ENCODE assay signal across 8 cellular contexts in genomic region chr12:64796205-64796845, GRCh38. TPM values are rescaled to one million over a fixed set of nuclear protein-coding genes. Genes with fewer than 3 reads are reported as not detected.
A peak's percentile ranks its signal among the peaks of the same experiment; 100 is the strongest.
DNase-seq lines count a peak whose midpoint lies in the region; ATAC-seq, FAIRE-seq and TF ChIP-seq lines count a peak whose summit lies in the region.

No MANE protein-coding gene starts in this region.

- no peaks in the 10 kb centered on the region for H3K9me3 ChIP-seq in T-helper 17 cell (ENCODE audit: control insufficient read depth, low read length, poor library complexity, severe bottlenecking)

- H3K36me3 Mint-ChIP-seq in T-helper 17 cell (ENCODE audit: low read depth), result peaks cover 13% of the 10 kb centered on the region

- H3K27ac Mint-ChIP-seq in T-helper 17 cell, result no peak overlapping the region

- H3K27me3 ChIP-seq in bronchial epithelial cell (ENCODE audit: control insufficient read depth, insufficient read depth, low read length), result no peaks in the 10 kb centered on the region

- H3K27me3 Mint-ChIP-seq in T-helper 17 cell, result peaks cover 48% of the 10 kb centered on the region

- no peaks in the 10 kb centered on the region for H3K36me3 ChIP-seq in bronchial epithelial cell (ENCODE audit: control insufficient read depth, insufficient read depth, low read length)

- no peak for FAIRE-seq in bronchial epithelial cell (lab: Jason Lieb, UNC)

- ATAC-seq in GM18519 (IDR thresholded peaks at IDR 0.05; ENCODE audit: low FRiP score, unreplicated experiment), result peak; percentile 83
- peak; percentile 66 for ATAC-seq in HG03064 (IDR thresholded peaks at IDR 0.05; ENCODE audit: low read depth, unreplicated experiment)
- peak; percentile 94 for ATAC-seq in T-helper 17 cell

- H3K4me3 ChIP-seq in AG09309 (ENCODE audit: control insufficient read depth, low read depth, low read length) (no peak overlapping the region), bronchial epithelial cell (ENCODE audit: low read depth, low read length) (no peak overlapping the region)

- H3K4me1 Mint-ChIP-seq in T-helper 17 cell, result peaks cover 8% of the 10 kb centered on the region

- H3K4me3 Mint-ChIP-seq in T-helper 17 cell, result no peak overlapping the region

- DNase-seq in AG09309 (ENCODE audit: low read depth) (peak; percentile 81), NCI-H2029 (lab: John Stamatoyannopoulos, UW) (peak; percentile 86), T-helper 17 cell (peak in 2 of 3 donors; percentile 18 to 44), bronchial epithelial cell (ENCODE audit: low read depth) (peak; percentile 93), kidney glomerular epithelial cell (lab: John Stamatoyannopoulos, UW) (peak; percentile 90)
- peak; percentile 30 to 53 (median 36) for DNase-seq in stimulated activated CD4-positive, alpha-beta T cell treated with anti-CD3 and anti-CD28 coated beads, TNF-alpha, amount 100 ng/mL, for 24 hours (ENCODE audit: low read depth in 3 of 3)

- peak; percentile 77 for TF ChIP-seq CTCF in AG09309 (IDR thresholded peaks at IDR 0.05; ENCODE audit: control insufficient read depth, insufficient read depth, low read depth, low read length, missing control alignments)
- peak; percentile 65 for TF ChIP-seq CTCF in bronchial epithelial cell (IDR thresholded peaks at IDR 0.05; ENCODE audit: insufficient read depth, low read length, severe bottlenecking)

RNA-seq across cellular contexts. Expression of gene TBC1D30, which starts 28.1 kb away (rescaled TPM):
- total RNA-seq in T-helper 17 cell, result under 1 TPM; 0.20 to 0.23 TPM
- 2.6 and 4.2 TPM in 2 replicates for total RNA-seq in bronchial epithelial cell

RNA-seq across cellular contexts. Expression of gene GNS, which starts 37.1 kb away (rescaled TPM):
- total RNA-seq in T-helper 17 cell (10 to 100 TPM; 21.0 to 22.4 TPM), bronchial epithelial cell (82.7 and 99.0 TPM in 2 replicates)

Comparison
In these comparisons a context has a peak if more than half of its experiments do, and no peak if none do; other contexts are left out.
1. DNase-seq: peak in every context shown above with its lines; median percentile 93 in bronchial epithelial cell; 90 in kidney glomerular epithelial cell; 86 in NCI-H2029; 81 in AG09309; 36 in stimulated activated CD4-positive, alpha-beta T cell treated with anti-CD3 and anti-CD28 coated beads, TNF-alpha, amount 100 ng/mL, for 24 hours; 31 in T-helper 17 cell.